32 cellular contexts compared by ENCODE assay signal in the genomic region with DNA sequence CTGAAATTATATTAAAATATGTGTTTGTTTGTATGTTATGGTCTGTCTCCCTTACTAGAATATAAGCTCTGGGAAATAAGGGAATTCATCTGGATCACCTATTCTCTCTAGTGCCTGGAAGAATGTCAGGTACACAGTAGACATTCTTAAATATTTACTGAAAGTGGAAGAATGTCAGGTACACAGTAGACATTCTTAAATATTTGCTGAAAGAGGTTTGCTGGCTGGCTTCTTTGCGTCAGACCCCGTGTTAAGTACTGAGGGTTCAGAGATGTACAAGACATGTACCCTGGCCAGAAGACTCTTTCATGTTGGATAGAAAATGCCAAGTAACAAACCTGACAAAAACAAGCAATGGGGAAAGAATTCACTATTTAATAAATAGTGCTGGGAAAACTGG.
"Had no signal": no experiment of that assay in that cellular context is flagged by ENCODE, and none has a peak within 500 bp of the region (broad histone marks: within the 10 kb centered on the region; RNA-seq: fewer than 3 reads in every experiment).

No MANE protein-coding gene starts in this region.

- H3K36me3 ChIP-seq: adrenal gland, ascending aorta, brain microvascular endothelial cell, breast epithelium, cardiac muscle cell had no signal

- H3K27me3 ChIP-seq: adrenal gland, ascending aorta, body of pancreas, brain microvascular endothelial cell, breast epithelium had no signal

- H3K27ac ChIP-seq: adrenal gland, ascending aorta, body of pancreas, brain microvascular endothelial cell, breast epithelium, cardiac muscle cell had no signal

- H3K4me3 ChIP-seq: adrenal gland, ascending aorta, body of pancreas, breast epithelium, cardiac muscle cell had no signal

- DNase-seq: activated effector memory CD4-positive, alpha-beta T cell treated with anti-CD3 and anti-CD28 coated beads, Interleukin-2, amount 50 U/mL, for 16 hours; activated effector memory CD4-positive, alpha-beta T cell treated with Interleukin-2 at 50 U/mL for 16 hours; activated gamma-delta T cell; activated gamma-delta T cell treated with Interleukin-2 at 50 U/mL for 16 hours; activated naive CD4-positive, alpha-beta T cell; activated naive CD4-positive, alpha-beta T cell treated with anti-CD3 and anti-CD28 coated beads for 36 hours; activated naive CD4-positive, alpha-beta T cell treated with anti-CD3 and anti-CD28 coated beads, Interleukin-2, amount 10 ng/mL, durations not matched to agents 7 days and 5 days; activated naive CD4-positive, alpha-beta T cell treated with anti-CD3 and anti-CD28 coated beads, Interleukin-2, amount 50 U/mL, for 16 hours; activated naive CD4-positive, alpha-beta T cell treated with Interleukin-2 at 50 U/mL for 16 hours; activated naive CD8-positive, alpha-beta T cell treated with anti-CD3 and anti-CD28 coated beads for 36 hours; activated naive CD8-positive, alpha-beta T cell treated with anti-CD3 and anti-CD28 coated beads, Interleukin-2, amount 10 ng/mL, durations not matched to agents 7 days and 5 days; activated naive CD8-positive, alpha-beta T cell treated with anti-CD3 and anti-CD28 coated beads, Interleukin-2, amount 50 U/mL, for 24 hours; activated T-cell treated with anti-CD3 and anti-CD28 coated beads, Interleukin-2, amount 50 U/mL, for 1 hour; activated T-cell treated with anti-CD3 and anti-CD28 coated beads, Interleukin-2, amount 50 U/mL, for 24 hours; activated T-cell treated with anti-CD3 and anti-CD28 coated beads, Interleukin-2, amount 50 U/mL, for 4 hours; activated T-cell treated with anti-CD3 and anti-CD28 coated beads, Interleukin-2, amount 50 U/mL, for 48 hours; activated T-cell treated with anti-CD3 and anti-CD28 coated beads, Interleukin-2, amount 50 U/mL, for 72 hours; adrenal gland; amniotic stem cell; amygdala; anterior cingulate cortex; aorta; body of pancreas; brain microvascular endothelial cell; caudate nucleus; central memory CD4-positive, alpha-beta T cell; cerebellar nuclear complex had no signal

- H3K9me3 ChIP-seq: adrenal gland, ascending aorta, body of pancreas had no signal

- H3K4me1 ChIP-seq: adrenal gland, ascending aorta, body of pancreas, breast epithelium had no signal

- ATAC-seq: activated naive CD4-positive, alpha-beta T cell treated with anti-CD3 and anti-CD28 coated beads, Interleukin-2, amount 50 U/mL, for 72 hours; activated naive CD8-positive, alpha-beta T cell treated with anti-CD3 and anti-CD28 coated beads, Interleukin-2, amount 50 U/mL, for 24 hours; activated T-cell treated with anti-CD3 and anti-CD28 coated beads, Interleukin-2, amount 50 U/mL, for 4 hours; activated T-cell treated with anti-CD3 and anti-CD28 coated beads, Interleukin-2, amount 50 U/mL, for 72 hours; activated T-helper 17 cell treated with anti-CD3 and anti-CD28 coated beads, Interleukin-2, amount 50 U/mL, for 72 hours; body of pancreas had no signal
